ENCODE assay signal across 35 cellular contexts in the genomic region with DNA sequence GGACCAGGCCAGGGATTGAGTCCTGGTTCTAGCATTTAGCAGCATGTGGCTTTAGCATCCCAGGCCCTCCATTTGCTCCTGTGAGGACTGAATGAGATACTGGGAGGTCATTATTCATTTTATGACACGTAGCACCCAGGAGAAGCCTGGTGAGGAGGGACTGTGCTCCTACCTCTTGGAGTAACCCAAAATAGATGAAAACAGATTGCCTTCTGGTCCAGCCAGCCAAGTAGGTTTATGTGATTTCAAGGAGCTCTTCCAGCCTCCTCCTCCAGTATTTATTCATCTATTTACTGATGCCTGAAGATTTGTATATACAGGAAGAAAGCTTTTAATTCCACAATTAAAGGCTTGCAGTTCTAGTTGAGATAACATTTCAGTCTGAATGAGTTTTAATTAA.
"Had no signal": no experiment of that assay in that cellular context is flagged by ENCODE, and none has a peak within 500 bp of the region (broad histone marks: within the 10 kb centered on the region; RNA-seq: fewer than 3 reads in every experiment).

No MANE protein-coding gene starts in this region.

- H3K4me3 ChIP-seq: adrenal gland, body of pancreas, breast epithelium had no signal

- H3K36me3 ChIP-seq: adrenal gland, brain microvascular endothelial cell, breast epithelium had no signal

- DNase-seq: activated B cell treated with CpG ODN at 0.5 μM for 24 hours; activated CD4-positive, alpha-beta memory T cell treated with anti-CD3 and anti-CD28 coated beads for 36 hours; activated CD4-positive, alpha-beta T cell treated with anti-CD3 and anti-CD28 coated beads for 4 hours; activated CD4-positive, alpha-beta T cell treated with anti-CD3 and anti-CD28 coated beads, Interleukin-2, amount 50 U/mL, for 1 hour; activated CD4-positive, alpha-beta T cell treated with anti-CD3 and anti-CD28 coated beads, Interleukin-2, amount 50 U/mL, for 4 hours; activated CD4-positive, CD25-positive, alpha-beta regulatory T cell treated with anti-CD3 and anti-CD28 coated beads, Interleukin-2, amount 50 U/mL, for 72 hours; activated CD8-positive, alpha-beta memory T cell treated with anti-CD3 and anti-CD28 coated beads, Interleukin-2, amount 50 U/mL, for 4 hours; activated CD8-positive, alpha-beta T cell treated with anti-CD3 and anti-CD28 coated beads for 36 hours; activated effector memory CD4-positive, alpha-beta T cell treated with anti-CD3 and anti-CD28 coated beads, Interleukin-2, amount 50 U/mL, for 16 hours; activated gamma-delta T cell treated with Interleukin-2 at 50 U/mL for 16 hours; activated naive CD4-positive, alpha-beta T cell; activated naive CD4-positive, alpha-beta T cell treated with anti-CD3 and anti-CD28 coated beads for 36 hours; activated naive CD4-positive, alpha-beta T cell treated with anti-CD3 and anti-CD28 coated beads, Interleukin-2, amount 50 U/mL, for 16 hours; activated naive CD8-positive, alpha-beta T cell treated with anti-CD3 and anti-CD28 coated beads for 36 hours; activated T-cell treated with anti-CD3 and anti-CD28 coated beads for 4 hours; activated T-cell treated with anti-CD3 and anti-CD28 coated beads, Interleukin-2, amount 50 U/mL, for 1 hour; activated T-cell treated with anti-CD3 and anti-CD28 coated beads, Interleukin-2, amount 50 U/mL, for 4 hours; activated T-cell treated with anti-CD3 and anti-CD28 coated beads, Interleukin-2, amount 50 U/mL, for 72 hours; adrenal gland; amniotic stem cell; aorta; body of pancreas; brain microvascular endothelial cell; central memory CD4-positive, alpha-beta T cell; SW 1271; T-helper 1 cell; T-helper 2 cell; T-helper 9 cell had no signal

- H3K27me3 ChIP-seq: adrenal gland, body of pancreas, brain microvascular endothelial cell, breast epithelium had no signal

- H3K27me3 Mint-ChIP-seq: activated CD4-positive, alpha-beta memory T cell treated with anti-CD3 and anti-CD28 coated beads for 36 hours; activated CD8-positive, alpha-beta T cell treated with anti-CD3 and anti-CD28 coated beads for 36 hours; activated naive CD8-positive, alpha-beta T cell treated with anti-CD3 and anti-CD28 coated beads for 36 hours; activated T-helper 17 cell treated with anti-CD3 and anti-CD28 coated beads, Interleukin-2, amount 50 U/mL, for 72 hours had no signal

- H3K4me1 ChIP-seq: adrenal gland, body of pancreas, breast epithelium had no signal

- H3K4me3 Mint-ChIP-seq: activated B cell treated with CpG ODN at 0.5 μM for 24 hours; activated CD4-positive, alpha-beta memory T cell treated with anti-CD3 and anti-CD28 coated beads for 36 hours; activated CD8-positive, alpha-beta T cell treated with anti-CD3 and anti-CD28 coated beads for 36 hours; activated naive CD4-positive, alpha-beta T cell treated with anti-CD3 and anti-CD28 coated beads for 36 hours; activated naive CD8-positive, alpha-beta T cell treated with anti-CD3 and anti-CD28 coated beads for 36 hours; activated T-cell treated with anti-CD3 and anti-CD28 coated beads, Interleukin-2, amount 50 U/mL, for 4 hours; activated T-cell treated with anti-CD3 and anti-CD28 coated beads, Interleukin-2, amount 50 U/mL, for 72 hours; activated T-helper 1 cell treated with anti-CD3 and anti-CD28 coated beads, Interleukin-12 subunit alpha, Interleukin-12 subunit beta, Interleukin-2, Interleukin-4 antibody, amounts not matched to agents 30 ng/mL and 10 ng/mL and 1 ng/mL, durations not matched to agents 14 hours and 24 hours and 36 hours; activated T-helper 17 cell treated with anti-CD3 and anti-CD28 coated beads, Interleukin-2, amount 50 U/mL, for 72 hours; T-helper 1 cell treated with Interleukin-12 subunit alpha and Interleukin-12 subunit beta and Interleukin-4 antibody, amounts not matched to agents 30 μg/mL and 1 μg/mL, for 36 hours; T-helper 2 cell treated with Interferon-gamma antibody and Interleukin-4, amounts not matched to agents 5 μg/mL and 100 μg/mL, for 36 hours had no signal

- H3K27ac ChIP-seq: adrenal gland, body of pancreas, brain microvascular endothelial cell, breast epithelium, VCaP had no signal

- H3K4me1 Mint-ChIP-seq: activated B cell treated with CpG ODN at 0.5 μM for 24 hours; activated naive CD8-positive, alpha-beta T cell treated with anti-CD3 and anti-CD28 coated beads for 36 hours; activated T-helper 17 cell treated with anti-CD3 and anti-CD28 coated beads, Interleukin-2, amount 50 U/mL, for 72 hours had no signal

- H3K9me3 ChIP-seq: adrenal gland, body of pancreas, breast epithelium had no signal

- H3K27ac Mint-ChIP-seq: activated B cell treated with CpG ODN at 0.5 μM for 24 hours; activated CD4-positive, alpha-beta memory T cell treated with anti-CD3 and anti-CD28 coated beads for 36 hours; activated CD8-positive, alpha-beta T cell treated with anti-CD3 and anti-CD28 coated beads for 36 hours; activated naive CD4-positive, alpha-beta T cell treated with anti-CD3 and anti-CD28 coated beads for 36 hours; activated naive CD8-positive, alpha-beta T cell treated with anti-CD3 and anti-CD28 coated beads for 36 hours; activated T-helper 1 cell treated with anti-CD3 and anti-CD28 coated beads, Interleukin-12 subunit alpha, Interleukin-12 subunit beta, Interleukin-2, Interleukin-4 antibody, amounts not matched to agents 30 ng/mL and 10 ng/mL and 1 ng/mL, durations not matched to agents 14 hours and 24 hours and 36 hours; activated T-helper 17 cell treated with anti-CD3 and anti-CD28 coated beads, Interleukin-2, amount 50 U/mL, for 72 hours; T-helper 1 cell treated with Interleukin-12 subunit alpha and Interleukin-12 subunit beta and Interleukin-4 antibody, amounts not matched to agents 30 μg/mL and 1 μg/mL, for 36 hours; T-helper 2 cell treated with Interferon-gamma antibody and Interleukin-4, amounts not matched to agents 5 μg/mL and 100 μg/mL, for 36 hours had no signal

- ATAC-seq: activated CD8-positive, alpha-beta T cell treated with anti-CD3 and anti-CD28 coated beads for 36 hours; activated naive CD4-positive, alpha-beta T cell treated with anti-CD3 and anti-CD28 coated beads, Interleukin-2, amount 50 U/mL, for 72 hours; activated T-cell treated with anti-CD3 and anti-CD28 coated beads, Interleukin-2, amount 50 U/mL, for 4 hours; activated T-cell treated with anti-CD3 and anti-CD28 coated beads, Interleukin-2, amount 50 U/mL, for 72 hours; activated T-helper 17 cell treated with anti-CD3 and anti-CD28 coated beads, Interleukin-2, amount 50 U/mL, for 72 hours; body of pancreas had no signal

- H3K36me3 Mint-ChIP-seq: activated CD4-positive, alpha-beta memory T cell treated with anti-CD3 and anti-CD28 coated beads for 36 hours; activated naive CD4-positive, alpha-beta T cell treated with anti-CD3 and anti-CD28 coated beads, Interleukin-2, amount 50 U/mL, for 72 hours; activated naive CD8-positive, alpha-beta T cell treated with anti-CD3 and anti-CD28 coated beads for 36 hours had no signal

- H3K9me3 Mint-ChIP-seq: activated B cell treated with CpG ODN at 0.5 μM for 24 hours; activated CD4-positive, alpha-beta memory T cell treated with anti-CD3 and anti-CD28 coated beads for 36 hours; activated CD8-positive, alpha-beta T cell treated with anti-CD3 and anti-CD28 coated beads for 36 hours; activated naive CD4-positive, alpha-beta T cell treated with anti-CD3 and anti-CD28 coated beads for 36 hours; activated naive CD4-positive, alpha-beta T cell treated with anti-CD3 and anti-CD28 coated beads, Interleukin-2, amount 50 U/mL, for 72 hours; activated naive CD8-positive, alpha-beta T cell treated with anti-CD3 and anti-CD28 coated beads for 36 hours; activated T-cell treated with anti-CD3 and anti-CD28 coated beads, Interleukin-2, amount 50 U/mL, for 4 hours; activated T-cell treated with anti-CD3 and anti-CD28 coated beads, Interleukin-2, amount 50 U/mL, for 72 hours; activated T-helper 1 cell treated with anti-CD3 and anti-CD28 coated beads, Interleukin-12 subunit alpha, Interleukin-12 subunit beta, Interleukin-2, Interleukin-4 antibody, amounts not matched to agents 30 ng/mL and 10 ng/mL and 1 ng/mL, durations not matched to agents 14 hours and 24 hours and 36 hours; activated T-helper 17 cell treated with anti-CD3 and anti-CD28 coated beads, Interleukin-2, amount 50 U/mL, for 72 hours; T-helper 1 cell treated with Interleukin-12 subunit alpha and Interleukin-12 subunit beta and Interleukin-4 antibody, amounts not matched to agents 30 μg/mL and 1 μg/mL, for 36 hours; T-helper 2 cell treated with Interferon-gamma antibody and Interleukin-4, amounts not matched to agents 5 μg/mL and 100 μg/mL, for 36 hours had no signal
